In genomic region chr14:46499521-46499920, GRCh38 we compare ENCODE assay signal across 18 cellular contexts.
DNase-seq lines count a peak whose midpoint lies in the region.
"Had no signal": no experiment of that assay in that cellular context is flagged by ENCODE, and none has a peak within 500 bp of the region (broad histone marks: within the 10 kb centered on the region; RNA-seq: fewer than 3 reads in every experiment).

No MANE protein-coding gene starts in this region.

- peak overlapping the region; percentile 3 for H3K27ac ChIP-seq in rectal smooth muscle tissue (ENCODE audit: low read depth, low read length)
- H3K27ac ChIP-seq: 22Rv1; BLaER1 treated with 17β-estradiol and CSF1 and Interleukin-3, amounts not matched to agents 10 nM and 100 nM; C4-2B had no signal

- no peaks in the 10 kb centered on the region for H3K4me1 ChIP-seq in rectal smooth muscle tissue (ENCODE audit: control insufficient read depth, insufficient read depth, low read length)
- H3K4me1 ChIP-seq: BLaER1 treated with 17β-estradiol and CSF1 and Interleukin-3, amounts not matched to agents 10 nM and 100 nM; Caco-2 had no signal

- H3K9ac ChIP-seq in rectal smooth muscle tissue (ENCODE audit: low read length) = no peak overlapping the region
- H3K9ac ChIP-seq: BLaER1 treated with 17β-estradiol and CSF1 and Interleukin-3, amounts not matched to agents 10 nM and 100 nM had no signal

- H3K36me3 ChIP-seq in rectal smooth muscle tissue (ENCODE audit: control insufficient read depth, insufficient read depth, low read length) = no peaks in the 10 kb centered on the region
- H3K36me3 ChIP-seq: BLaER1 treated with 17β-estradiol and CSF1 and Interleukin-3, amounts not matched to agents 10 nM and 100 nM had no signal

- DNase-seq in NCI-H82 (lab: John Stamatoyannopoulos, UW) (peak; percentile 4), NCI-H82 treated with DMSO at 0.1 percent for 48 hours (lab: John Stamatoyannopoulos, UW; ENCODE audit: unreplicated experiment) (no peak), SK-N-DZ (ENCODE audit: low spot score) (peak; percentile 90), DMS79 (lab: John Stamatoyannopoulos, UW) (no peak), 8988T (no peak)
- DNase-seq: ACHN; Caco-2; Calu3; CD4-positive, alpha-beta T cell; CD8-positive, alpha-beta T cell; DND-41; EL; GDM1 had no signal

- no peak overlapping the region for H3K4me3 ChIP-seq in rectal smooth muscle tissue (ENCODE audit: low read length)
- H3K4me3 ChIP-seq: BLaER1 treated with 17β-estradiol and CSF1 and Interleukin-3, amounts not matched to agents 10 nM and 100 nM; GM12878 had no signal

- H3K27me3 ChIP-seq in rectal smooth muscle tissue (ENCODE audit: control insufficient read depth, insufficient read depth, low read length) = no peaks in the 10 kb centered on the region
- H3K27me3 ChIP-seq: BLaER1 treated with 17β-estradiol and CSF1 and Interleukin-3, amounts not matched to agents 10 nM and 100 nM had no signal

Comparison
In these comparisons a context has a peak if more than half of its experiments do, and no peak if none do; other contexts are left out.
1. DNase-seq: peak in NCI-H82 (single experiment) and SK-N-DZ (single experiment); none in NCI-H82 treated with DMSO at 0.1 percent for 48 hours (single experiment), DMS79 (single experiment) and 8988T (single experiment).